Comparison of ENCODE assay signal across 8 cellular contexts in genomic region chr22:23070418-23071162, GRCh38. TPM values are rescaled to one million over a fixed set of nuclear protein-coding genes. Genes with fewer than 3 reads are reported as not detected.
DNase-seq lines count a peak whose midpoint lies in the region; ATAC-seq and TF ChIP-seq lines count a peak whose summit lies in the region.

Gene GNAZ, plus strand, starts transcription at chr22:23070519. Its CDS starts 25,177 bp downstream, at chr22:23095696.

- peaks cover 12 to 33% of the 10 kb centered on the region in 2 experiments; a peak in 3 of 4 replicates for H3K4me1 Mint-ChIP-seq in H9

- H3K4me2 ChIP-seq in H9 (ENCODE audit: insufficient read depth, insufficient read length, low read length) = peak within 1 kb of the TSS; percentile 89

- no CpG with 5 or more reads among the region's 83 CpGs for WGBS in H9 (ENCODE audit: extremely low coverage, insufficient read length, low lambda C conversion rate)

- H3K23me2 ChIP-seq in H9 (ENCODE audit: insufficient read length, low read depth, low read length, poor library complexity, severe bottlenecking) = peaks cover 11% of the 10 kb centered on the region

- H3K9me3 ChIP-seq in H9 (ENCODE audit: control insufficient read depth, low read depth, low read length) (no peaks in the 10 kb centered on the region), Panc1 (ENCODE audit: control insufficient read depth, insufficient read depth, low read depth, low read length) (no peaks in the 10 kb centered on the region), breast epithelium (no peaks in the 10 kb centered on the region)

- CTCF ChIA-PET in Panc1 (lab: Charles Lee) = no interaction called here

- H3K27me3 Mint-ChIP-seq in H9 (ENCODE audit: low read depth) = peaks cover 84% of the 10 kb centered on the region

- H3K4me3 ChIP-seq in Panc1 (ENCODE audit: low read depth in 2 of 2, low read length in 2 of 2) = peak within 1 kb of the TSS; percentile 55 to 77
- H3K4me3 ChIP-seq in breast epithelium = peak within 1 kb of the TSS; percentile 48 to 85 (median 64)
- peak within 1 kb of the TSS; percentile 58 for H3K4me3 ChIP-seq in kidney epithelial cell (ENCODE audit: low read depth, low read length)

- no peak within 1 kb of the TSS for H2BK5ac ChIP-seq in H9 (ENCODE audit: insufficient read length, low read length)

- no peak within 1 kb of the TSS for H2BK12ac ChIP-seq in H9 (ENCODE audit: insufficient read length, low read depth, low read length)

- H4K5ac ChIP-seq in H9 (ENCODE audit: insufficient read length, low read depth, low read length) = no peak within 1 kb of the TSS

- H3K4me3 Mint-ChIP-seq in H9 = peak within 1 kb of the TSS; percentile 69 to 91

- no peak within 1 kb of the TSS for H2AFZ ChIP-seq in H9 (ENCODE audit: low read length)

- no peaks in the 10 kb centered on the region; a peak in 1 of 5 replicates for H3K9me3 Mint-ChIP-seq in H9

- no peak for TF ChIP-seq POLR2A in breast epithelium (IDR thresholded peaks at IDR 0.05)

- H3K27ac Mint-ChIP-seq in H9 = no peak within 1 kb of the TSS

- H4K20me1 ChIP-seq in H9 (ENCODE audit: control insufficient read depth, insufficient read depth, insufficient read length) = no peaks in the 10 kb centered on the region

- no peaks in the 10 kb centered on the region for H3K79me2 ChIP-seq in H9 (ENCODE audit: insufficient read depth, low read length)

- H3K27ac ChIP-seq in H9 (ENCODE audit: insufficient read length, low read depth, low read length) (no peak within 1 kb of the TSS), Panc1 (ENCODE audit: low read length) (peak within 1 kb of the TSS; percentile 66; the same call in 1 of the 2 replicates), breast epithelium (peak within 1 kb of the TSS in 1 of 2 donors; percentile 63)

- H3K79me1 ChIP-seq in H9 (ENCODE audit: insufficient read depth, low read depth, low read length, poor library complexity, severe bottlenecking) = no peaks in the 10 kb centered on the region

- H3K36me3 ChIP-seq in Panc1 (ENCODE audit: control insufficient read depth, insufficient read depth, low read length) (no peaks in the 10 kb centered on the region), breast epithelium (no peaks in the 10 kb centered on the region), kidney epithelial cell (ENCODE audit: control insufficient read depth, insufficient read depth, low read length) (no peaks in the 10 kb centered on the region)

- no peak within 1 kb of the TSS for H3K4ac ChIP-seq in H9 (ENCODE audit: low read depth, low read length)

- H2BK20ac ChIP-seq in H9 (ENCODE audit: low read depth, low read length, poor library complexity, severe bottlenecking) = no peak within 1 kb of the TSS

- no peak within 1 kb of the TSS for H3K56ac ChIP-seq in H9 (ENCODE audit: insufficient read length, low read depth, low read length)

- H4K91ac ChIP-seq in H9 (ENCODE audit: insufficient read length, low read depth, low read length) = no peak within 1 kb of the TSS

- in situ Hi-C loops in Panc1 (cut with HindIII; ENCODE audit: low pct_unique_long_range_greater_than_20kb, low sequenced_read_pairs) = no loop called here

- H2BK120ac ChIP-seq in H9 (ENCODE audit: low read depth, low read length, poor library complexity, severe bottlenecking) = no peak within 1 kb of the TSS

- H3K27me3 ChIP-seq in H9 (ENCODE audit: insufficient read depth, low read length) (peaks cover 8% of the 10 kb centered on the region; the same call in 1 of the 2 replicates), Panc1 (ENCODE audit: control insufficient read depth, insufficient read depth, low read length) (no peaks in the 10 kb centered on the region), breast epithelium (no peaks in the 10 kb centered on the region), kidney epithelial cell (ENCODE audit: control insufficient read depth, insufficient read depth, low read length) (peaks cover 22% of the 10 kb centered on the region)

- H2BK15ac ChIP-seq in H9 (ENCODE audit: low read depth, low read length) = no peak within 1 kb of the TSS

- DNase-seq in Daoy (ENCODE audit: low read depth) = peak; percentile 17
- peak; percentile 60 for DNase-seq in H9
- DNase-seq in Panc1 (ENCODE audit: low read depth, low spot score) = no peak
- DNase-seq in breast epithelium (ENCODE audit: low spot score in 2 of 2) = peak in 1 of 2 donors; percentile 45
- DNase-seq in kidney epithelial cell (ENCODE audit: low read depth) = no peak
- peak; percentile 19 for DNase-seq in stimulated activated CD8-positive, alpha-beta memory T cell treated with anti-CD3 and anti-CD28 coated beads, Interleukin-12 subunit alpha, Interleukin-12 subunit beta, amount 100 ng/mL, for 4 hours (ENCODE audit: low read depth)
- DNase-seq in HCEC 1CT = no peak

- no peak within 1 kb of the TSS for H3T11ph ChIP-seq in H9 (ENCODE audit: low read length)

- H3K36me3 Mint-ChIP-seq in H9 (ENCODE audit: insufficient read depth in 1 of 3, low read depth in 3 of 3) = peaks cover 0 to 6% (median 0%) of the 10 kb centered on the region in 3 experiments; a peak in 2 of 7 replicates

- H3K18ac ChIP-seq in H9 (ENCODE audit: insufficient read length, low read depth, low read length) = no peak within 1 kb of the TSS

- POLR2A ChIA-PET in Panc1 (lab: Charles Lee) = interaction anchor here (0.7 kb wide), 1 partner anchor 607 kb away, joined by 11 read pairs; no protein-coding TSS in a partner anchor

- no peak for TF ChIP-seq CTCF in H9 (conservative IDR thresholded peaks at IDR 0.05)
- no peak for TF ChIP-seq CTCF in Panc1 (IDR thresholded peaks at IDR 0.05)
- TF ChIP-seq CTCF in breast epithelium (IDR thresholded peaks at IDR 0.05) = no peak
- no peak for TF ChIP-seq CTCF in kidney epithelial cell (IDR thresholded peaks at IDR 0.05; ENCODE audit: insufficient read depth, low read length, poor library complexity, severe bottlenecking)

- intact Hi-C loops in Panc1 (cut with micrococcal nuclease; ENCODE audit: unreplicated experiment) (no loop called here), breast epithelium (cut with DNase I; ENCODE audit: low total_unique reads) (no loop called here)

- no TSS peak for BruUV-seq in Panc1 (replicated peaks; lab: Mats Ljungman, UMichigan)

- H4K8ac ChIP-seq in H9 (replicated peaks; ENCODE audit: insufficient read length, low read depth, low read length) = no peak within 1 kb of the TSS

- H3K9ac ChIP-seq in H9 (ENCODE audit: extremely low read depth, insufficient read length, low read length) = no peak within 1 kb of the TSS

- H2AK5ac ChIP-seq in H9 (ENCODE audit: insufficient read length, low read length) = no peak within 1 kb of the TSS

- H3K4me1 ChIP-seq in H9 (ENCODE audit: insufficient read depth, low read length) (no peaks in the 10 kb centered on the region), Panc1 (ENCODE audit: control insufficient read depth, insufficient read depth, low read length) (no peaks in the 10 kb centered on the region), breast epithelium (peaks cover 0 to 7% of the 10 kb centered on the region in 2 donors)

- H3K23ac ChIP-seq in H9 (ENCODE audit: insufficient read length, low read depth, low read length) = no peak within 1 kb of the TSS

- H3K14ac ChIP-seq in H9 (ENCODE audit: insufficient read depth, low read length) = no peak within 1 kb of the TSS

- peak; percentile 84 for ATAC-seq in Panc1
- no peak for ATAC-seq in GM19452 (IDR thresholded peaks at IDR 0.05; ENCODE audit: unreplicated experiment)

RNA-seq across cellular contexts. Expression of gene GNAZ, which starts in this region (rescaled TPM):
- 5.3 and 7.7 TPM in 2 replicates for total RNA-seq in Daoy (2014; rRNA removed; shearing (Covaris generic))
- 5.0 and 5.2 TPM in 2 replicates for total RNA-seq in H9 (2021)
- 11.9 TPM for total RNA-seq in Panc1 (2021; ENCODE audit: unreplicated experiment)
- 11.3 TPM for polyA plus RNA-seq in Panc1 (2012; ENCODE audit: insufficient read length)
- 10 to 100 TPM in 1 of 3 donors, 1 to 10 TPM in 2; 5.0 to 15.7 (median 5.3) TPM for total RNA-seq in breast epithelium
- 8.0 and 9.2 TPM in 2 replicates for total RNA-seq in kidney epithelial cell

Comparison
In these comparisons a context has a peak if more than half of its experiments do, and no peak if none do; other contexts are left out.
1. DNase-seq: peak in Daoy (single experiment), H9 (single experiment) and stimulated activated CD8-positive, alpha-beta memory T cell treated with anti-CD3 and anti-CD28 coated beads, Interleukin-12 subunit alpha, Interleukin-12 subunit beta, amount 100 ng/mL, for 4 hours (single experiment); none in Panc1 (single experiment), kidney epithelial cell (single experiment) and HCEC 1CT (single experiment).
2. Peak in every context shown above with its lines, with median percentiles within 50 percentile points of each other: H3K4me3 ChIP-seq.